ENCODE assay signal across 19 cellular contexts in genomic region chr2:71833855-71834554, GRCh38.
DNase-seq lines count a peak whose midpoint lies in the region; ATAC-seq and TF ChIP-seq lines count a peak whose summit lies in the region.
"Had no signal": no experiment of that assay in that cellular context is flagged by ENCODE, and none has a peak within 500 bp of the region (broad histone marks: within the 10 kb centered on the region; RNA-seq: fewer than 3 reads in every experiment).

No MANE protein-coding gene starts in this region.

- no peak overlapping the region for H3K27ac ChIP-seq in right cardiac atrium (ENCODE audit: low read length)
- no peak overlapping the region for H3K27ac ChIP-seq in sigmoid colon
- H3K27ac ChIP-seq: adrenal gland, BLaER1, hepatocyte, KMS-11, ovary had no signal

- intact Hi-C loops in right cardiac atrium (cut with DNase I), result no loop called here
- intact Hi-C loops in sigmoid colon (cut with DNase I), result no loop called here

- 63% methylated on average over 6 of the region's 6 CpGs for WGBS in right cardiac atrium
- 75 to 79% methylated on average over 6 of the region's 6 CpGs for WGBS in sigmoid colon, 2 donors

- ATAC-seq in right cardiac atrium (peak; percentile 93 to 96), HG02759 (IDR thresholded peaks at IDR 0.05; ENCODE audit: unreplicated experiment) (no peak), GM21786 (IDR thresholded peaks at IDR 0.05; ENCODE audit: unreplicated experiment) (no peak), HG02763 (IDR thresholded peaks at IDR 0.05; ENCODE audit: unreplicated experiment) (no peak)
- ATAC-seq: WTC11 had no signal

- no peaks in the 10 kb centered on the region for H3K27me3 ChIP-seq in right cardiac atrium (ENCODE audit: control insufficient read depth, insufficient read depth)
- H3K27me3 ChIP-seq in sigmoid colon, result no peaks in the 10 kb centered on the region
- H3K27me3 ChIP-seq: BLaER1, hepatocyte, ovary had no signal

- TF ChIP-seq CTCF in cardiac fibroblast (IDR thresholded peaks at IDR 0.05; ENCODE audit: low read depth, low read length) (no peak), sigmoid colon (IDR thresholded peaks at IDR 0.05) (no peak)

- no peak for TF ChIP-seq POLR2A in sigmoid colon (IDR thresholded peaks at IDR 0.05)

- DNase-seq in GM03348 (ENCODE audit: low spot score), result peak; percentile 76
- peak; percentile 47 to 55 for DNase-seq in cardiac fibroblast (ENCODE audit: low read depth in 2 of 2)
- peak; percentile 83 to 92 (median 89) for DNase-seq in right cardiac atrium
- DNase-seq in sigmoid colon, result peak; percentile 86
- no peak for DNase-seq in activated CD4-positive, alpha-beta T cell treated with anti-CD3 and anti-CD28 coated beads, Interleukin-2, amount 50 U/mL, for 48 hours
- DNase-seq: mammary epithelial cell; NCI-H2029; NCI-H82; ovary; SK-N-SH; stimulated activated CD4-positive, alpha-beta T cell treated with anti-CD3 and anti-CD28 coated beads, Interleukin-1b, Interleukin-23, amount 100 ng/mL, for 48 hours had no signal

- peaks cover 12% of the 10 kb centered on the region for H3K4me1 ChIP-seq in right cardiac atrium (ENCODE audit: control insufficient read depth, insufficient read depth, low read length)
- H3K4me1 ChIP-seq in sigmoid colon, result peaks cover 0 to 15% (median 15%) of the 10 kb centered on the region in 4 donors
- H3K4me1 ChIP-seq: adrenal gland, BLaER1 had no signal

- H3K9me3 ChIP-seq in right cardiac atrium (ENCODE audit: control insufficient read depth, low read length), result no peaks in the 10 kb centered on the region
- no peaks in the 10 kb centered on the region for H3K9me3 ChIP-seq in sigmoid colon
- H3K9me3 ChIP-seq: adrenal gland, ovary, SK-N-SH had no signal

- TF ChIP-seq EP300 in sigmoid colon (IDR thresholded peaks at IDR 0.05), result no peak

- no peaks in the 10 kb centered on the region for H3K36me3 ChIP-seq in sigmoid colon
- H3K36me3 ChIP-seq: adrenal gland, BLaER1, ovary had no signal

- no peak overlapping the region for H3K4me3 ChIP-seq in cardiac fibroblast (replicated peaks in 1 of 2; ENCODE audit: low read depth in 2 of 2, low read length in 2 of 2)
- H3K4me3 ChIP-seq in right cardiac atrium (ENCODE audit: low read length), result no peak overlapping the region
- no peak overlapping the region for H3K4me3 ChIP-seq in sigmoid colon
- H3K4me3 ChIP-seq: adrenal gland, BLaER1, hepatocyte, ovary had no signal

Comparison
In these comparisons a context has a peak if more than half of its experiments do, and no peak if none do; other contexts are left out.
1. DNase-seq: peak in GM03348 (single experiment), cardiac fibroblast (2 of 2), right cardiac atrium (3 of 3) and sigmoid colon (single experiment); none in activated CD4-positive, alpha-beta T cell treated with anti-CD3 and anti-CD28 coated beads, Interleukin-2, amount 50 U/mL, for 48 hours (0 of 2).
2. ATAC-seq: peak in right cardiac atrium (2 of 2); none in HG02759 (single experiment), GM21786 (single experiment) and HG02763 (single experiment).